In genomic region chr1:209134001-209134400, GRCh38 we compare ENCODE assay signal across 20 cellular contexts.
DNase-seq lines count a peak whose midpoint lies in the region; ATAC-seq, FAIRE-seq and TF ChIP-seq lines count a peak whose summit lies in the region.
"Had no signal": no experiment of that assay in that cellular context is flagged by ENCODE, and none has a peak within 500 bp of the region (broad histone marks: within the 10 kb centered on the region; RNA-seq: fewer than 3 reads in every experiment).

No MANE protein-coding gene starts in this region.

- H3K27me3 ChIP-seq in mesendoderm (ENCODE audit: insufficient read depth, low read length, poor library complexity): no peaks in the 10 kb centered on the region
- H3K27me3 ChIP-seq: cardiac muscle cell, dorsolateral prefrontal cortex, neutrophil had no signal

- no peak overlapping the region for H3K27ac ChIP-seq in mesendoderm (ENCODE audit: low read depth, low read length)
- H3K27ac ChIP-seq: cardiac muscle cell, dorsolateral prefrontal cortex, left ventricle myocardium inferior, neutrophil had no signal

- H3K4me3 Mint-ChIP-seq in HFFc6: no peak overlapping the region
- H3K4me3 Mint-ChIP-seq: activated CD4-positive, alpha-beta T cell treated with anti-CD3 and anti-CD28 coated beads, Interleukin-2, amount 10 ng/mL, durations not matched to agents 7 days and 5 days; CD8-positive, alpha-beta memory T cell had no signal

- TF ChIP-seq CTCF in HFFc6 (IDR thresholded peaks at IDR 0.05): no peak

- H3K18ac ChIP-seq in mesendoderm (ENCODE audit: low read length): no peak overlapping the region

- no peaks in the 10 kb centered on the region for H3K27me3 Mint-ChIP-seq in HFFc6 (ENCODE audit: insufficient read depth)
- H3K27me3 Mint-ChIP-seq: activated CD4-positive, alpha-beta T cell treated with anti-CD3 and anti-CD28 coated beads, Interleukin-2, amount 10 ng/mL, durations not matched to agents 7 days and 5 days; CD8-positive, alpha-beta memory T cell had no signal

- intact Hi-C loops in left cardiac atrium (cut with DNase I): no loop called here
- intact Hi-C loops in left colon (cut with DNase I, micrococcal nuclease): no loop called here

- no peak overlapping the region for H2AK5ac ChIP-seq in mesendoderm (ENCODE audit: low read length)

- no peak overlapping the region for H3K9ac ChIP-seq in mesendoderm (ENCODE audit: low read length)

- H4K8ac ChIP-seq in mesendoderm (ENCODE audit: low read depth, low read length): no peak overlapping the region

- peak; percentile 12 for FAIRE-seq in GM18507 (lab: Jason Lieb, UNC)

- peak; percentile 91 for ATAC-seq in GM19463 (IDR thresholded peaks at IDR 0.05; ENCODE audit: unreplicated experiment)
- peak; percentile 68 for ATAC-seq in HG02852 (IDR thresholded peaks at IDR 0.05; ENCODE audit: unreplicated experiment)
- no peak for ATAC-seq in left cardiac atrium
- ATAC-seq in left colon: no peak
- ATAC-seq: mucosa of descending colon had no signal

- DNase-seq in GM18507 (ENCODE audit: extremely low spot score, insufficient read length, low read depth) (no peak), mesendoderm (no peak), HFFc6 (no peak), NCI-H2227 (lab: John Stamatoyannopoulos, UW; ENCODE audit: unreplicated experiment) (no peak), left cardiac atrium (no peak), left colon (no peak)
- DNase-seq: activated CD4-positive, alpha-beta T cell treated with anti-CD3 and anti-CD28 coated beads, Interleukin-2, amount 10 ng/mL, durations not matched to agents 7 days and 5 days; activated CD8-positive, alpha-beta memory T cell treated with anti-CD3 and anti-CD28 coated beads, Interleukin-2, amount 50 U/mL, for 48 hours; activated gamma-delta T cell treated with Interleukin-2 at 50 U/mL for 16 hours; amniotic stem cell; CD8-positive, alpha-beta memory T cell; DMS79 treated with DMSO at 0.1 percent for 48 hours; dorsolateral prefrontal cortex; left ventricle myocardium inferior; mucosa of descending colon; NCI-H1436 treated with DMSO at 0.1 percent for 48 hours had no signal

- no peak overlapping the region for H2BK5ac ChIP-seq in mesendoderm (ENCODE audit: low read length)

- H3K4me2 ChIP-seq in mesendoderm (ENCODE audit: low read length): no peak overlapping the region

- no peak overlapping the region for H4K5ac ChIP-seq in mesendoderm (ENCODE audit: low read length)

- no peak overlapping the region for H2BK15ac ChIP-seq in mesendoderm (replicated peaks; ENCODE audit: low read depth)

- no peak overlapping the region for H3K27ac Mint-ChIP-seq in HFFc6
- H3K27ac Mint-ChIP-seq: activated CD4-positive, alpha-beta T cell treated with anti-CD3 and anti-CD28 coated beads, Interleukin-2, amount 10 ng/mL, durations not matched to agents 7 days and 5 days; CD8-positive, alpha-beta memory T cell had no signal

- no peak overlapping the region for H3K4ac ChIP-seq in mesendoderm (ENCODE audit: low read depth, low read length)

- H3K23ac ChIP-seq in mesendoderm (ENCODE audit: low read length): no peak overlapping the region

- H3K9me3 Mint-ChIP-seq in HFFc6: peaks cover 8% of the 10 kb centered on the region; the same call in 1 of the 2 replicates
- H3K9me3 Mint-ChIP-seq: activated CD4-positive, alpha-beta T cell treated with anti-CD3 and anti-CD28 coated beads, Interleukin-2, amount 10 ng/mL, durations not matched to agents 7 days and 5 days had no signal

- H3K36me3 Mint-ChIP-seq in HFFc6 (ENCODE audit: low read depth): no peaks in the 10 kb centered on the region
- H3K36me3 Mint-ChIP-seq: CD8-positive, alpha-beta memory T cell had no signal

- no peaks in the 10 kb centered on the region for H3K4me1 Mint-ChIP-seq in HFFc6 (ENCODE audit: low read depth)
- H3K4me1 Mint-ChIP-seq: activated CD4-positive, alpha-beta T cell treated with anti-CD3 and anti-CD28 coated beads, Interleukin-2, amount 10 ng/mL, durations not matched to agents 7 days and 5 days; CD8-positive, alpha-beta memory T cell had no signal

- no peaks in the 10 kb centered on the region for H3K79me2 ChIP-seq in mesendoderm (ENCODE audit: control insufficient read depth, insufficient read depth, low read length)

- peaks cover 2% of the 10 kb centered on the region for H3K4me1 ChIP-seq in mesendoderm (ENCODE audit: control insufficient read depth, low read depth, low read length)
- H3K4me1 ChIP-seq: left ventricle myocardium inferior had no signal

- WGBS in mesendoderm (ENCODE audit: extremely low coverage, insufficient coverage, low lambda C conversion rate): no CpG with 5 or more reads among the region's 5 CpGs

- H3K56ac ChIP-seq in mesendoderm (ENCODE audit: low read length): peak overlapping the region; percentile 15

- no peaks in the 10 kb centered on the region for H3K79me1 ChIP-seq in mesendoderm (ENCODE audit: low read length)

- H3K4me3 ChIP-seq in mesendoderm (ENCODE audit: low read length): no peak overlapping the region
- H3K4me3 ChIP-seq: cardiac muscle cell, dorsolateral prefrontal cortex, left ventricle myocardium inferior, mucosa of descending colon had no signal

- H3K36me3 ChIP-seq in mesendoderm (ENCODE audit: control insufficient read depth, insufficient read depth, low read length): no peaks in the 10 kb centered on the region
- H3K36me3 ChIP-seq: cardiac muscle cell, left ventricle myocardium inferior, neutrophil had no signal

- no peak overlapping the region for H2BK120ac ChIP-seq in mesendoderm (ENCODE audit: low read depth, low read length)

Comparison
In these comparisons a context has a peak if more than half of its experiments do, and no peak if none do; other contexts are left out.
1. ATAC-seq: peak in GM19463 (single experiment) and HG02852 (single experiment); none in left cardiac atrium (0 of 2) and left colon (single experiment).